1 cellular context compared by ENCODE assay signal in the genomic region with DNA sequence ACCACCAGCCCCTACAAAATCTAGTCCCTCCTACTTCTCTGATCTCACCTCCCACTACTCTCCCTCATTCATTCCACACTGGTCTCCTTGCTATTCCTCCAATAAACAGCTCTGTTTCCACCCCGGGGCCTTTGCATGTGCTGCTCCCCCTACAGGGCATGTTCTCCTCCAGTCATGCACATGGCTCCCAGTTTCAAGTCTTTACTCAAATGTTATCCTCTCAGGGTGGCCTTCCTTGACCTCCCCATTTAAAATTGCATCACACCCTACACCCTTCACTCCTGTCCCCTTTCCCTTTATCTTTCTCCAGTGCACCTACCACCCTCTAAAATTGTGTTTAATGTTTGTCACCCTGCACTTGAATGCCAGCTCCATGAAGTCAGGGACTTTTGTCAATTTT.
TF ChIP-seq lines count a peak whose summit lies in the region.

No MANE protein-coding gene starts in this region.

TF ChIP-seq in K562, 482 proteins besides CTCF, POLR2A, EP300 and RAD21 (continued from another document and continues in another):
- TF ChIP-seq MGA (IDR thresholded peaks at IDR 0.05) (peak; percentile 89), SMAD4 (CRISPR knock-in tag; conservative IDR thresholded peaks at IDR 0.05) (no peak), MIER1 (IDR thresholded peaks at IDR 0.05; ENCODE audit: low read depth) (peak; percentile 42; the same call in 1 of the 2 replicates), ATF3 (IDR thresholded peaks at IDR 0.05) (peak; percentile 70), ATF3 (CRISPR knock-in tag; conservative IDR thresholded peaks at IDR 0.05) (no peak), RBM15 (IDR thresholded peaks at IDR 0.05; ENCODE audit: insufficient read depth, low read length) (no peak), HNRNPUL1 (IDR thresholded peaks at IDR 0.05; ENCODE audit: low read length) (no peak), BRF1 (IDR thresholded peaks at IDR 0.05; ENCODE audit: borderline replicate concordance, extremely low read depth, insufficient read length) (no peak), TOE1 (IDR thresholded peaks at IDR 0.05; ENCODE audit: borderline replicate concordance) (0 out of 2 replicates have a peak, but pooled peaks have one; percentile 36), TOE1 (CRISPR knock-in tag; IDR thresholded peaks at IDR 0.05; ENCODE audit: borderline replicate concordance, low read depth) (no peak), HDAC2 (IDR thresholded peaks at IDR 0.05) (peak; percentile 93), MCM5 (IDR thresholded peaks at IDR 0.05; ENCODE audit: low read depth) (no peak), PREB (CRISPR knock-in tag; IDR thresholded peaks at IDR 0.05) (no peak), STAT5A (IDR thresholded peaks at IDR 0.05; ENCODE audit: borderline replicate concordance, low read length) (no peak), SP2 (IDR thresholded peaks at IDR 0.05; ENCODE audit: extremely low read depth, low read depth, low read length, poor library complexity, severe bottlenecking) (no peak), MBD1 (CRISPR knock-in tag; IDR thresholded peaks at IDR 0.05) (no peak), GATAD2B (IDR thresholded peaks at IDR 0.05; ENCODE audit: borderline replicate concordance) (no peak), ELK1 (CRISPR knock-in tag; IDR thresholded peaks at IDR 0.05) (no peak), ETS2 (tag; IDR thresholded peaks at IDR 0.05; ENCODE audit: borderline replicate concordance, poor library complexity, severe bottlenecking) (no peak), NFXL1 (CRISPR knock-in tag; IDR thresholded peaks at IDR 0.05) (no peak), ZNF239 (CRISPR knock-in tag; IDR thresholded peaks at IDR 0.05) (0 out of 2 replicates have a peak, but pooled peaks have one; percentile 6), GTF2F1 (IDR thresholded peaks at IDR 0.05; ENCODE audit: low read depth, low read length) (no peak), GMEB1 (CRISPR knock-in tag; IDR thresholded peaks at IDR 0.05) (no peak), TCF3 (CRISPR knock-in tag; IDR thresholded peaks at IDR 0.05) (no peak), BMI1 (IDR thresholded peaks at IDR 0.05; ENCODE audit: low read length) (no peak), ERF (CRISPR knock-in tag; IDR thresholded peaks at IDR 0.05) (no peak), ZNF518B (CRISPR knock-in tag; IDR thresholded peaks at IDR 0.05) (no peak), MCM3 (IDR thresholded peaks at IDR 0.05) (no peak)
- TF ChIP-seq, protein P1, sequence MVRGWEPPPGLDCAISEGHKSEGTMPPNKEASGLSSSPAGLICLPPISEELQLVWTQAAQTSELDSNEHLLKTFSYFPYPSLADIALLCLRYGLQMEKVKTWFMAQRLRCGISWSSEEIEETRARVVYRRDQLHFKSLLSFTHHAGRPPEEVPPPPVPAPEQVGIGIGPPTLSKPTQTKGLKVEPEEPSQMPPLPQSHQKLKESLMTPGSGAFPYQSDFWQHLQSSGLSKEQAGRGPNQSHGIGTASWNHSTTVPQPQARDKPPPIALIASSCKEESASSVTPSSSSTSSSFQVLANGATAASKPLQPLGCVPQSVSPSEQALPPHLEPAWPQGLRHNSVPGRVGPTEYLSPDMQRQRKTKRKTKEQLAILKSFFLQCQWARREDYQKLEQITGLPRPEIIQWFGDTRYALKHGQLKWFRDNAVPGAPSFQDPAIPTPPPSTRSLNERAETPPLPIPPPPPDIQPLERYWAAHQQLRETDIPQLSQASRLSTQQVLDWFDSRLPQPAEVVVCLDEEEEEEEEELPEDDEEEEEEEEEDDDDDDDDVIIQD (CRISPR knock-in tag; IDR thresholded peaks at IDR 0.05), result no peak
- TF ChIP-seq, protein P2, sequence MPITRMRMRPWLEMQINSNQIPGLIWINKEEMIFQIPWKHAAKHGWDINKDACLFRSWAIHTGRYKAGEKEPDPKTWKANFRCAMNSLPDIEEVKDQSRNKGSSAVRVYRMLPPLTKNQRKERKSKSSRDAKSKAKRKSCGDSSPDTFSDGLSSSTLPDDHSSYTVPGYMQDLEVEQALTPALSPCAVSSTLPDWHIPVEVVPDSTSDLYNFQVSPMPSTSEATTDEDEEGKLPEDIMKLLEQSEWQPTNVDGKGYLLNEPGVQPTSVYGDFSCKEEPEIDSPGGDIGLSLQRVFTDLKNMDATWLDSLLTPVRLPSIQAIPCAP (CRISPR knock-in tag; IDR thresholded peaks at IDR 0.05; ENCODE audit: borderline replicate concordance), result no peak
